Comparison of ENCODE assay signal across 1 cellular context in the genomic region with DNA sequence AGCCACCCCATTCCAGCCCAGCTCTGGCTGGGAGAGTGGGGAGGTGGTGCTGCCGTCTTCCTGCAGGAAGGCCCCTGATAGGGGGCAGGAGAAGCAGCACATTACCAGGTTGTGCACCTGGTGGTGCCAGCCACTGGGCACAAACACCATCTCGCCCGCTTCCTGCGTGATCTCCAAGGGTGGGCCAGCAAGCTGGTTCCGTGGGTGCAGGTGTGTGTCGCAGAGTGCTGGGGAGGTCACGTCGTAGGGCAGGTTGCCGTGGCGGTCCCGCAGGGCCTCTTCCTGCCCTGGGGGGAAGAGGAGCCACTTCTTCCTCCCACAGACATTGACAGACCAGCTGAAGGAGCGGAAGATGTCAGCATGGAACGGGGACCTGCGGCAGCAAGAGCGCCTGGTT.
TF ChIP-seq lines count a peak whose summit lies in the region.

No MANE protein-coding gene starts in this region.

TF ChIP-seq in GM23338, 12 proteins besides CTCF, POLR2A, EP300 and RAD21 (continued from another document):
- TF ChIP-seq, protein P1, sequence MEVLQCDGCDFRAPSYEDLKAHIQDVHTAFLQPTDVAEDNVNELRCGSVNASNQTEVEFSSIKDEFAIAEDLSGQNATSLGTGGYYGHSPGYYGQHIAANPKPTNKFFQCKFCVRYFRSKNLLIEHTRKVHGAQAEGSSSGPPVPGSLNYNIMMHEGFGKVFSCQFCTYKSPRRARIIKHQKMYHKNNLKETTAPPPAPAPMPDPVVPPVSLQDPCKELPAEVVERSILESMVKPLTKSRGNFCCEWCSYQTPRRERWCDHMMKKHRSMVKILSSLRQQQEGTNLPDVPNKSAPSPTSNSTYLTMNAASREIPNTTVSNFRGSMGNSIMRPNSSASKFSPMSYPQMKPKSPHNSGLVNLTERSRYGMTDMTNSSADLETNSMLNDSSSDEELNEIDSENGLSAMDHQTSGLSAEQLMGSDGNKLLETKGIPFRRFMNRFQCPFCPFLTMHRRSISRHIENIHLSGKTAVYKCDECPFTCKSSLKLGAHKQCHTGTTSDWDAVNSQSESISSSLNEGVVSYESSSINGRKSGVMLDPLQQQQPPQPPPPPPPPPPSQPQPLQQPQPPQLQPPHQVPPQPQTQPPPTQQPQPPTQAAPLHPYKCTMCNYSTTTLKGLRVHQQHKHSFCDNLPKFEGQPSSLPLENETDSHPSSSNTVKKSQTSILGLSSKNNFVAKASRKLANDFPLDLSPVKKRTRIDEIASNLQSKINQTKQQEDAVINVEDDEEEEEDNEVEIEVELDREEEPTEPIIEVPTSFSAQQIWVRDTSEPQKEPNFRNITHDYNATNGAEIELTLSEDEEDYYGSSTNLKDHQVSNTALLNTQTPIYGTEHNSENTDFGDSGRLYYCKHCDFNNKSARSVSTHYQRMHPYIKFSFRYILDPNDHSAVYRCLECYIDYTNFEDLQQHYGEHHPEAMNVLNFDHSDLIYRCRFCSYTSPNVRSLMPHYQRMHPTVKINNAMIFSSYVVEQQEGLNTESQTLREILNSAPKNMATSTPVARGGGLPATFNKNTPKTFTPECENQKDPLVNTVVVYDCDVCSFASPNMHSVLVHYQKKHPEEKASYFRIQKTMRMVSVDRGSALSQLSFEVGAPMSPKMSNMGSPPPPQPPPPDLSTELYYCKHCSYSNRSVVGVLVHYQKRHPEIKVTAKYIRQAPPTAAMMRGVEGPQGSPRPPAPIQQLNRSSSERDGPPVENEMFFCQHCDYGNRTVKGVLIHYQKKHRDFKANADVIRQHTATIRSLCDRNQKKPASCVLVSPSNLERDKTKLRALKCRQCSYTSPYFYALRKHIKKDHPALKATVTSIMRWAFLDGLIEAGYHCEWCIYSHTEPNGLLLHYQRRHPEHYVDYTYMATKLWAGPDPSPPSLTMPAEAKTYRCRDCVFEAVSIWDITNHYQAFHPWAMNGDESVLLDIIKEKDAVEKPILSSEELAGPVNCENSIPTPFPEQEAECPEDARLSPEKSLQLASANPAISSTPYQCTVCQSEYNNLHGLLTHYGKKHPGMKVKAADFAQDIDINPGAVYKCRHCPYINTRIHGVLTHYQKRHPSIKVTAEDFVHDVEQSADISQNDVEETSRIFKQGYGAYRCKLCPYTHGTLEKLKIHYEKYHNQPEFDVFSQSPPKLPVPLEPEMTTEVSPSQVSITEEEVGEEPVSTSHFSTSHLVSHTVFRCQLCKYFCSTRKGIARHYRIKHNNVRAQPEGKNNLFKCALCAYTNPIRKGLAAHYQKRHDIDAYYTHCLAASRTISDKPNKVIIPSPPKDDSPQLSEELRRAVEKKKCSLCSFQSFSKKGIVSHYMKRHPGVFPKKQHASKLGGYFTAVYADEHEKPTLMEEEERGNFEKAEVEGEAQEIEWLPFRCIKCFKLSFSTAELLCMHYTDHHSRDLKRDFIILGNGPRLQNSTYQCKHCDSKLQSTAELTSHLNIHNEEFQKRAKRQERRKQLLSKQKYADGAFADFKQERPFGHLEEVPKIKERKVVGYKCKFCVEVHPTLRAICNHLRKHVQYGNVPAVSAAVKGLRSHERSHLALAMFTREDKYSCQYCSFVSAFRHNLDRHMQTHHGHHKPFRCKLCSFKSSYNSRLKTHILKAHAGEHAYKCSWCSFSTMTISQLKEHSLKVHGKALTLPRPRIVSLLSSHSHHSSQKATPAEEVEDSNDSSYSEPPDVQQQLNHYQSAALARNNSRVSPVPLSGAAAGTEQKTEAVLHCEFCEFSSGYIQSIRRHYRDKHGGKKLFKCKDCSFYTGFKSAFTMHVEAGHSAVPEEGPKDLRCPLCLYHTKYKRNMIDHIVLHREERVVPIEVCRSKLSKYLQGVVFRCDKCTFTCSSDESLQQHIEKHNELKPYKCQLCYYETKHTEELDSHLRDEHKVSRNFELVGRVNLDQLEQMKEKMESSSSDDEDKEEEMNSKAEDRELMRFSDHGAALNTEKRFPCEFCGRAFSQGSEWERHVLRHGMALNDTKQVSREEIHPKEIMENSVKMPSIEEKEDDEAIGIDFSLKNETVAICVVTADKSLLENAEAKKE (CRISPR knock-in tag; IDR thresholded peaks at IDR 0.05): no peak
- TF ChIP-seq STAT1 (IDR thresholded peaks at IDR 0.05; ENCODE audit: unreplicated experiment): no peak
TF ChIP-seq in GM23338: peak in this region for 0.
